25 cellular contexts compared by ENCODE assay signal in genomic region chr9:82526629-82527028, GRCh38.
"Had no signal": no experiment of that assay in that cellular context is flagged by ENCODE, and none has a peak within 500 bp of the region (broad histone marks: within the 10 kb centered on the region; RNA-seq: fewer than 3 reads in every experiment).

No MANE protein-coding gene starts in this region.

- H3K27me3 ChIP-seq: brain microvascular endothelial cell, esophagus squamous epithelium, gastroesophageal sphincter had no signal

- DNase-seq: activated B cell treated with CpG ODN at 0.5 μM for 24 hours; activated CD4-positive, alpha-beta T cell treated with anti-CD3 and anti-CD28 coated beads for 48 hours; activated CD4-positive, alpha-beta T cell treated with anti-CD3 and anti-CD28 coated beads, Interleukin-2, amount 50 U/mL, for 1 hour; activated CD4-positive, alpha-beta T cell treated with anti-CD3 and anti-CD28 coated beads, Interleukin-2, amount 50 U/mL, for 48 hours; activated CD8-positive, alpha-beta memory T cell treated with anti-CD3 and anti-CD28 coated beads for 24 hours; activated CD8-positive, alpha-beta T cell treated with anti-CD3 and anti-CD28 coated beads for 36 hours; activated effector memory CD4-positive, alpha-beta T cell treated with Interleukin-2 at 50 U/mL for 16 hours; activated gamma-delta T cell treated with Interleukin-2 at 50 U/mL for 16 hours; activated naive CD4-positive, alpha-beta T cell treated with anti-CD3 and anti-CD28 coated beads, Interleukin-2, amount 50 U/mL, for 16 hours; activated naive CD4-positive, alpha-beta T cell treated with Interleukin-2 at 50 U/mL for 16 hours; activated T-cell treated with anti-CD3 and anti-CD28 coated beads, Interleukin-2, amount 50 U/mL, for 4 hours; amniotic stem cell; brain microvascular endothelial cell; caudate nucleus; cortex of kidney; dermis blood vessel endothelial cell; effector CD8-positive, alpha-beta T cell; esophagus squamous epithelium; foreskin melanocyte; T-helper 1 cell; T-helper 17 cell; T1000; WERI-Rb-1 had no signal

- H3K36me3 ChIP-seq: brain microvascular endothelial cell, esophagus squamous epithelium, gastroesophageal sphincter, WERI-Rb-1 had no signal

- H3K4me3 ChIP-seq: esophagus squamous epithelium, gastroesophageal sphincter had no signal

- H3K4me1 ChIP-seq: gastroesophageal sphincter had no signal

- H3K27ac ChIP-seq: brain microvascular endothelial cell, epithelial cell of prostate, esophagus squamous epithelium, gastroesophageal sphincter, WERI-Rb-1 had no signal
